ENCODE assay signal across 8 cellular contexts in genomic region chr1:243254927-243255790, GRCh38.
DNase-seq lines count a peak whose midpoint lies in the region; ATAC-seq, FAIRE-seq and TF ChIP-seq lines count a peak whose summit lies in the region.

TSS of gene CEP170 (minus strand) at chr1:243255281. CDS start at chr1:243225280, 30,001 bp downstream.

- no peaks in the 10 kb centered on the region for H3K36me3 ChIP-seq in mucosa of stomach (ENCODE audit: control insufficient read depth, insufficient read depth, low read length)

- FAIRE-seq in D721Med (lab: Jason Lieb, UNC), result peak; percentile 76

- no peaks in the 10 kb centered on the region for H3K4me1 ChIP-seq in mucosa of stomach (ENCODE audit: control insufficient read depth, insufficient read depth, low read length)

- H3K9me3 ChIP-seq in mucosa of stomach (ENCODE audit: control insufficient read depth, low read length), result no peaks in the 10 kb centered on the region

- no peaks in the 10 kb centered on the region for H3K27me3 ChIP-seq in mucosa of stomach (ENCODE audit: control insufficient read depth, insufficient read depth, low read length)

- DNase-seq in D721Med (ENCODE audit: insufficient read length, low spot score) (peak; percentile 67), HuH-7 (ENCODE audit: low spot score) (peak; percentile 84), OCI-M1 (lab: John Stamatoyannopoulos, UW) (peak; percentile 98), activated T-cell treated with anti-CD3 and anti-CD28 coated beads for 48 hours (ENCODE audit: low read depth) (peak; percentile 85), erythroblast (lab: John Stamatoyannopoulos, UW) (peak; percentile 94 to 95)
- DNase-seq in stimulated activated CD8-positive, alpha-beta memory T cell treated with anti-CD3 and anti-CD28 coated beads, Interleukin-7, amount 100 ng/mL, for 1 hour (ENCODE audit: low read depth in 2 of 2), result peak; percentile 66 to 70

- no peak for TF ChIP-seq CTCF in D721Med (IDR thresholded peaks at IDR 0.05; ENCODE audit: insufficient read depth, missing control alignments)

- peak within 1 kb of the TSS; percentile 96 for H3K4me3 ChIP-seq in mucosa of stomach (ENCODE audit: low read length)

- TF ChIP-seq POLR2A in erythroblast (IDR thresholded peaks at IDR 0.05; ENCODE audit: low read length), result peak; percentile 64

- peak within 1 kb of the TSS; percentile 83 for H3K9ac ChIP-seq in mucosa of stomach (ENCODE audit: low read length)

- ATAC-seq in GM21515 (IDR thresholded peaks at IDR 0.05; ENCODE audit: unreplicated experiment), result peak; percentile 53

Comparison
In these comparisons a context has a peak if more than half of its experiments do, and no peak if none do; other contexts are left out.
1. Peak in every context shown above with its lines: DNase-seq, ATAC-seq and H3K4me3 ChIP-seq.